ENCODE assay signal across 22 cellular contexts in the genomic region with DNA sequence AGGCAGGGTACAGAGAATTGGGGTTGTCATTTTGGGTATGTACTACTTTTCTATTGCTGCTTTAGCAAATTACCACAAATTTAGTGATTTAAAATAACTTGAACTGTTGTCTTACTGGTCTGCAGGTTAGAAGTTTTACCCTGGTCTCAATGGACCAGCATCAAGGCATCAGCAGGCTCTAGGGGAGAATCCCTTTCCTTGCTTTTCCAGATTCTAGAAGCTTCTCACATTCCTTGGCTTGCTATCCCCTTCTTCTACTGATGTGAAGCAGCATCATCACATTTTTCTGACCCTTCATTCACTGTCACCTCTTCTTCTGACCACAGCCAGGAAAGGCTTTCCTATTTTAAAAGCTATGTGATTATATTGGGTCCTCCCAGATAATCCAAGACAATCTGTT.
DNase-seq lines count a peak whose midpoint lies in the region; ATAC-seq, FAIRE-seq and TF ChIP-seq lines count a peak whose summit lies in the region.
"Had no signal": no experiment of that assay in that cellular context is flagged by ENCODE, and none has a peak within 500 bp of the region (broad histone marks: within the 10 kb centered on the region; RNA-seq: fewer than 3 reads in every experiment).

No MANE protein-coding gene starts in this region.

- no peak overlapping the region for H3K14ac ChIP-seq in H1 (ENCODE audit: insufficient read length)

- H3K36me3 ChIP-seq in HUES48 (ENCODE audit: control insufficient read depth, insufficient read depth, low read length) (no peaks in the 10 kb centered on the region), H1 (ENCODE audit: control insufficient read depth in 2 of 4, insufficient read depth in 4 of 4, low read length in 3 of 4) (no peaks in the 10 kb centered on the region), brain microvascular endothelial cell (replicated peaks) (no peaks in the 10 kb centered on the region)
- H3K36me3 ChIP-seq: BE2C had no signal

- no peaks in the 10 kb centered on the region for H3K27me3 ChIP-seq in HUES48 (ENCODE audit: control insufficient read depth, insufficient read depth, low read length)
- no peaks in the 10 kb centered on the region for H3K27me3 ChIP-seq in H1 (replicated peaks in 1 of 4; ENCODE audit: control insufficient read depth in 3 of 4, extremely low read depth in 1 of 4, insufficient read depth in 3 of 4, low read length in 3 of 4)
- H3K27me3 ChIP-seq in brain microvascular endothelial cell (replicated peaks), result no peaks in the 10 kb centered on the region
- H3K27me3 ChIP-seq: BE2C had no signal

- H3K36me3 Mint-ChIP-seq in nephron (ENCODE audit: low read depth), result no peaks in the 10 kb centered on the region
- H3K36me3 Mint-ChIP-seq: CD4-positive, CD25-positive, alpha-beta regulatory T cell had no signal

- POLR2A ChIA-PET in H1 (lab: Charles Lee; ENCODE audit: partially characterized antibody), result no interaction called here

- no peak overlapping the region for H2AK5ac ChIP-seq in H1 (ENCODE audit: low read depth, low read length)

- no peak for TF ChIP-seq POLR2A in H1 (IDR thresholded peaks at IDR 0.05; ENCODE audit: control extremely low read depth in 1 of 2, low read depth in 2 of 2, low read length in 2 of 2)

- in situ Hi-C loops in brain microvascular endothelial cell (cut with HindIII; ENCODE audit: low pct_ligation_motif_present, low sequenced_read_pairs), result no loop called here

- FAIRE-seq in H1 (lab: Jason Lieb, UNC) (no peak), GM19239 (lab: Jason Lieb, UNC) (no peak)
- FAIRE-seq: A204.1, D721Med, G401.6, GM12891, GM18507, H54 had no signal

- no peaks in the 10 kb centered on the region for H3K27me3 Mint-ChIP-seq in nephron (ENCODE audit: low read depth)

- H3K4me1 ChIP-seq in HUES48 (ENCODE audit: control insufficient read depth, insufficient read depth, low read length) (peaks cover 48% of the 10 kb centered on the region), H1 (replicated peaks in 1 of 4; ENCODE audit: control insufficient read depth in 3 of 4, insufficient read depth in 4 of 4, low read length in 3 of 4) (peaks cover 0 to 15% (median 2%) of the 10 kb centered on the region in 4 experiments; a peak in 2 of 7 replicates)
- H3K4me1 ChIP-seq: BE2C had no signal

- peak overlapping the region; percentile 79 for H2BK120ac ChIP-seq in H1 (replicated peaks; ENCODE audit: low read depth, low read length)

- ATAC-seq in HG02588 (IDR thresholded peaks at IDR 0.05; ENCODE audit: unreplicated experiment), result no peak
- ATAC-seq: HCT116 had no signal

- H3K9me3 ChIP-seq in HUES48 (ENCODE audit: control insufficient read depth, insufficient read depth, low read length) (no peaks in the 10 kb centered on the region), H1 (ENCODE audit: insufficient read depth in 2 of 2, low read depth in 1 of 2, low read length in 1 of 2) (no peaks in the 10 kb centered on the region)
- H3K9me3 ChIP-seq: BE2C had no signal

- no peak overlapping the region for H2BK12ac ChIP-seq in H1 (ENCODE audit: low read depth, low read length)

- peaks cover 3% of the 10 kb centered on the region for H3K4me1 Mint-ChIP-seq in nephron
- H3K4me1 Mint-ChIP-seq: CD4-positive, CD25-positive, alpha-beta regulatory T cell had no signal

- H4K8ac ChIP-seq in H1 (ENCODE audit: extremely low read depth, insufficient read depth, low read length), result no peak overlapping the region

- TF ChIP-seq CTCF in H1 (IDR thresholded peaks at IDR 0.05; ENCODE audit: control extremely low read depth in 1 of 3, insufficient read depth in 1 of 3, low read depth in 1 of 3, low read length in 3 of 3) (no peak), nephron (IDR thresholded peaks at IDR 0.05; ENCODE audit: unreplicated experiment in 3 of 3) (no peak), brain microvascular endothelial cell (IDR thresholded peaks at IDR 0.05; ENCODE audit: low read depth, low read length, missing control alignments) (no peak)

- H3K18ac ChIP-seq in H1 (ENCODE audit: extremely low read depth, low read length), result no peak overlapping the region; the same call in 1 of the 2 replicates

- H3K56ac ChIP-seq in H1 (replicated peaks; ENCODE audit: insufficient read length, low read depth, low read length), result no peak overlapping the region

- no peak overlapping the region for H3K4me3 Mint-ChIP-seq in nephron
- H3K4me3 Mint-ChIP-seq: CD4-positive, CD25-positive, alpha-beta regulatory T cell; CD8-positive, alpha-beta memory T cell; HFFc6 had no signal

- TF ChIP-seq EP300 in H1 (IDR thresholded peaks at IDR 0.05; ENCODE audit: borderline replicate concordance in 1 of 2, low read depth in 2 of 2, low read length in 2 of 2), result no peak

- peak overlapping the region; percentile 57 to 96 (median 89) for H3K27ac Mint-ChIP-seq in nephron
- H3K27ac Mint-ChIP-seq: CD4-positive, CD25-positive, alpha-beta regulatory T cell; CD8-positive, alpha-beta memory T cell; HFFc6 had no signal

- H3K9ac ChIP-seq in HUES48 (ENCODE audit: low read depth, low read length), result no peak overlapping the region
- no peak overlapping the region for H3K9ac ChIP-seq in H1 (replicated peaks in 1 of 4; ENCODE audit: extremely low read depth in 1 of 4, low read depth in 3 of 4, low read length in 3 of 4)
- H3K9ac ChIP-seq: KMS-11 had no signal

- H3K4me2 ChIP-seq in H1 (ENCODE audit: insufficient read depth in 1 of 2, low read depth in 2 of 2, low read length in 2 of 2), result no peak overlapping the region
- H3K4me2 ChIP-seq: KMS-11 had no signal

- H3K79me2 ChIP-seq in H1 (ENCODE audit: control insufficient read depth in 1 of 2, insufficient read depth in 2 of 2, low read length in 2 of 2), result no peaks in the 10 kb centered on the region

- H2BK5ac ChIP-seq in H1 (ENCODE audit: low read depth, low read length), result peak overlapping the region; percentile 19; the same call in 1 of the 2 replicates

- H3K27ac ChIP-seq in HUES48 (ENCODE audit: low read depth, low read length), result peak overlapping the region; percentile 57
- H3K27ac ChIP-seq in H1 (ENCODE audit: low read depth, low read length), result no peak overlapping the region
- H3K27ac ChIP-seq in brain microvascular endothelial cell, result no peak overlapping the region
- H3K27ac ChIP-seq: KMS-11 had no signal

- no peak overlapping the region for H3K23ac ChIP-seq in H1 (ENCODE audit: insufficient read length)

- H3K79me1 ChIP-seq in H1 (ENCODE audit: low read depth, low read length), result no peaks in the 10 kb centered on the region

- peaks cover 3% of the 10 kb centered on the region for H3K9me3 Mint-ChIP-seq in nephron
- H3K9me3 Mint-ChIP-seq: CD8-positive, alpha-beta memory T cell; HFFc6 had no signal

- H2AFZ ChIP-seq in H1 (ENCODE audit: low read length), result no peak overlapping the region

- H2BK15ac ChIP-seq in H1 (ENCODE audit: low read length), result no peak overlapping the region

- H4K91ac ChIP-seq in H1 (replicated peaks; ENCODE audit: insufficient read length, low read length), result no peak overlapping the region

- peak overlapping the region; percentile 68 for H4K5ac ChIP-seq in H1 (ENCODE audit: insufficient read length, low read depth, low read length)

- H3K4me3 ChIP-seq in HUES48 (ENCODE audit: low read depth, low read length) (no peak overlapping the region), H1 (ENCODE audit: extremely low read depth in 1 of 4, insufficient read depth in 2 of 4, low read depth in 3 of 4, low read length in 4 of 4) (no peak overlapping the region), brain microvascular endothelial cell (ENCODE audit: low read depth, low read length) (no peak overlapping the region)

- no peak for TF ChIP-seq RAD21 in H1 (IDR thresholded peaks at IDR 0.05 in 1 of 2, conservative IDR thresholded peaks at IDR 0.05 in 1 of 2; ENCODE audit: low read depth in 2 of 2, low read length in 2 of 2)

- CTCF ChIA-PET in H1 (lab: Charles Lee; ENCODE audit: partially characterized antibody), result interaction anchor here (1.2 kb wide), 1 partner anchor 189 kb away, joined by 3 read pairs; no protein-coding TSS in a partner anchor

- H2BK20ac ChIP-seq in H1 (ENCODE audit: low read length), result no peak overlapping the region

- H4K20me1 ChIP-seq in H1 (replicated peaks in 1 of 2; ENCODE audit: control insufficient read depth in 1 of 2, insufficient read depth in 2 of 2, low read length in 2 of 2), result no peaks in the 10 kb centered on the region

- no peaks in the 10 kb centered on the region for H3K23me2 ChIP-seq in H1 (ENCODE audit: low read depth, low read length)

- DNase-seq in H1 (ENCODE audit: low read depth in 1 of 2, low spot score in 2 of 2) (no peak), brain microvascular endothelial cell (no peak), GM19239 (ENCODE audit: insufficient read length, low spot score) (no peak), SW 1271 (lab: John Stamatoyannopoulos, UW) (no peak)
- DNase-seq: ACHN; BE2C; C1 segment of cervical spinal cord; CD4-positive, CD25-positive, alpha-beta regulatory T cell; CD8-positive, alpha-beta memory T cell; COR-L47; HFFc6 had no signal

- H3K4ac ChIP-seq in H1 (replicated peaks; ENCODE audit: insufficient read length, low read depth, low read length), result no peak overlapping the region

TF ChIP-seq in H1, 55 proteins besides CTCF, POLR2A, EP300 and RAD21:
- TF ChIP-seq KDM1A (IDR thresholded peaks at IDR 0.05; ENCODE audit: borderline replicate concordance, low read length) (no peak), TEAD4 (IDR thresholded peaks at IDR 0.05; ENCODE audit: low read depth, low read length) (0 out of 2 replicates have a peak, but pooled peaks have one; percentile 39)
TF ChIP-seq in H1: peak in this region for 1.
